14 cellular contexts compared by ENCODE assay signal in the genomic region with DNA sequence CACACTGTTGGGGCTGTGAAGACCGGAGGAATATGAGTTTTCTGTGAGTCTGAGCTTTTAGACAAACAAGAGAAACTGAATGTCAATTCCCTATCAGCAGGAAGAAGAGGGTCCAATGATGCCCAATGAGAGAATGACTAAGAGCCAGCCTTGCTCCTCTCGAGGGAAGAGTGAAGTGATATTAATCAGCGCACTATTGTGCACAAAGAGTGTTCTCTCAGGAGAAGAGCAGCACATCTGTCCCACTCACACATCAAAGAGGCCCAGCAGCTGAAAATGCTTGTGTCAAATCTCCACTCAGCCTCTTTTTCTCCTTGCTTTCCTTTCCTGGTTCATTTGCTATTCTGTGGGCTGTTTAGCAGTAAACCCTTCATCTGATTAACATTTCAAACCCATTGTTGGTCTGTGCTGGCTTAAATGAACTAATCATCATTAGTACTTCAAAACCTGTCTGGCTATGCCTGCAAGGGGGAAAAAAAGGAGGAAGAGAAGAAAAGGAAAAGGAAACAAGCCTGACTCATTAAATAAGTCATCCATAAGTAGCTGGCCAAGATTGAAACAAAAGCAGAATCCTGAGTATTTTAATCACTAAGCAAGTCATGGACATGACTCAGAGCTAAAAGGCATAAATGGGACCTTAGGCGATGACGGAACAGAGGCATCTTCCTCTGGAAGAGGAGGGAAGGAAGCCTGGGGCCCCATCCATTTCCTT.
A peak's percentile ranks its signal among the peaks of the same experiment; 100 is the strongest.
DNase-seq lines count a peak whose midpoint lies in the region; TF ChIP-seq lines count a peak whose summit lies in the region.
"Had no signal": no experiment of that assay in that cellular context is flagged by ENCODE, and none has a peak within 500 bp of the region (broad histone marks: within the 10 kb centered on the region; RNA-seq: fewer than 3 reads in every experiment).

No MANE protein-coding gene starts in this region.

- H3K4me1 Mint-ChIP-seq in endothelial cell (ENCODE audit: unreplicated experiment): peaks cover 23% of the 10 kb centered on the region

- no peaks in the 10 kb centered on the region for H3K9me3 Mint-ChIP-seq in endothelial cell (ENCODE audit: unreplicated experiment)

- TF ChIP-seq CTCF in endothelial cell (IDR thresholded peaks at IDR 0.05; ENCODE audit: unreplicated experiment): no peak
- TF ChIP-seq CTCF in right atrium auricular region (IDR thresholded peaks at IDR 0.05): no peak

- H3K36me3 Mint-ChIP-seq in endothelial cell (ENCODE audit: low read depth, unreplicated experiment): no peaks in the 10 kb centered on the region

- peak overlapping the region; percentile 93 for H3K27ac Mint-ChIP-seq in endothelial cell (ENCODE audit: unreplicated experiment)

- H3K4me3 Mint-ChIP-seq in endothelial cell (ENCODE audit: unreplicated experiment): peak overlapping the region; percentile 23

- no peaks in the 10 kb centered on the region for H3K36me3 ChIP-seq in right atrium auricular region

- no peaks in the 10 kb centered on the region for H3K27me3 ChIP-seq in right atrium auricular region
- H3K27me3 ChIP-seq: dorsolateral prefrontal cortex had no signal

- peak; percentile 55 for DNase-seq in Caki2 (ENCODE audit: low read depth)
- DNase-seq in M059J (ENCODE audit: low read depth): peak; percentile 68
- peak; percentile 14 for DNase-seq in endothelial cell (ENCODE audit: low spot score)
- DNase-seq in myocyte (ENCODE audit: low read depth): peak; percentile 39
- DNase-seq in inferior parietal cortex (ENCODE audit: extremely low spot score): no peak
- DNase-seq in globus pallidus (ENCODE audit: low spot score): no peak
- no peak for DNase-seq in GM19240 (ENCODE audit: insufficient read length, low spot score)
- DNase-seq in right atrium auricular region (ENCODE audit: low spot score): no peak
- DNase-seq: activated CD4-positive, CD25-positive, alpha-beta regulatory T cell; activated effector memory CD4-positive, alpha-beta T cell treated with anti-CD3 and anti-CD28 coated beads, Interleukin-2, amount 50 U/mL, for 16 hours; dorsolateral prefrontal cortex; NCI-H1694; SHP77 treated with DMSO at 0.1 percent for 48 hours had no signal

- no peaks in the 10 kb centered on the region for H3K4me1 ChIP-seq in right atrium auricular region
- H3K4me1 ChIP-seq: parathyroid adenoma had no signal

- H3K27ac ChIP-seq in right atrium auricular region: no peak overlapping the region
- H3K27ac ChIP-seq: parathyroid adenoma had no signal

- H3K27me3 Mint-ChIP-seq in endothelial cell (ENCODE audit: unreplicated experiment): no peaks in the 10 kb centered on the region

- no peaks in the 10 kb centered on the region for H3K9me3 ChIP-seq in right atrium auricular region

- in situ Hi-C loops in Caki2 (cut with HindIII; ENCODE audit: low pct_unique_long_range_greater_than_20kb, low sequenced_read_pairs): no loop called here

- H3K4me3 ChIP-seq in right atrium auricular region: no peak overlapping the region
- H3K4me3 ChIP-seq: dorsolateral prefrontal cortex had no signal

Comparison
In these comparisons a context has a peak if more than half of its experiments do, and no peak if none do; other contexts are left out.
1. DNase-seq: peak in Caki2 (single experiment), M059J (single experiment), endothelial cell (single experiment) and myocyte (single experiment); none in inferior parietal cortex (single experiment), globus pallidus (single experiment), GM19240 (single experiment) and right atrium auricular region (single experiment).